5 cellular contexts compared by ENCODE assay signal in the genomic region with DNA sequence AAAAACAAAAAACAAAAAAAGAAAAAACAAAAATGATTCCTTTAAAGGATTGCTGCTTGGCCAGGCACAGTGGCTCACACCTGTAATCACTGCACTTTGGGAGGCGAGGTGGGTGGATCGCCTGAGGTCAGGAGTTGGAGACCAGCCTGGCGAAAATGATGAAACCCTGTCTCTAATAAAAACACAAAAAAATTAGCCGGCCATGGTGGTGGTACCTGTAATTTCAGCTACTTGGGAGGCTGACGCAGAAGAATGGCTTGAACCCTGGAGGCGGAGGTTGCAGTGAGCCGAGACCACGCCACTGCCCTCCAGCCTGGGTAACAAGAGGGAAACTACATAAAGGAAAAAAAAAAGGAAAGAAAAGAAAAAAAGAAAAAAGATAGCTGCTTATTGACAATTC.
DNase-seq lines count a peak whose midpoint lies in the region; TF ChIP-seq lines count a peak whose summit lies in the region.
"Not testable (repeated sequence)": the region's sequence is repeated elsewhere in the genome, so short reads cannot be mapped to it uniquely, and the experiment has no call there.

No MANE protein-coding gene starts in this region.

- not testable (repeated sequence) for H3K27me3 ChIP-seq in esophagus muscularis mucosa; spleen (replicated peaks in 1 of 7); vagina

- peaks cover 70% of the 10 kb centered on the region for H3K9me3 Mint-ChIP-seq in endothelial cell (ENCODE audit: unreplicated experiment)

- H3K36me3 ChIP-seq in esophagus muscularis mucosa, spleen, vagina: not testable (repeated sequence)

- H3K27ac Mint-ChIP-seq in endothelial cell (ENCODE audit: unreplicated experiment): peak overlapping the region; percentile 42

- peaks cover 32% of the 10 kb centered on the region for H3K27me3 Mint-ChIP-seq in endothelial cell (ENCODE audit: unreplicated experiment)

- intact Hi-C loops in esophagus muscularis mucosa (cut with DNase I); spleen (cut with DNase I; ENCODE audit: low total_unique reads); vagina (cut with DNase I): not testable (repeated sequence)

- peaks cover 27% of the 10 kb centered on the region for H3K36me3 Mint-ChIP-seq in endothelial cell (ENCODE audit: low read depth, unreplicated experiment)

- not testable (repeated sequence) for H3K4me3 Mint-ChIP-seq in endothelial cell (ENCODE audit: unreplicated experiment)

- not testable (repeated sequence) for DNase-seq in endothelial cell (ENCODE audit: low spot score)
- DNase-seq in esophagus muscularis mucosa (ENCODE audit: extremely low spot score): peak; percentile 87
- DNase-seq in spleen: peak; percentile 27
- peak; percentile 38 for DNase-seq in ureter (ENCODE audit: low spot score)
- DNase-seq in vagina (ENCODE audit: extremely low spot score in 2 of 2): peak; percentile 32 to 61

- H3K4me1 ChIP-seq in esophagus muscularis mucosa, spleen, vagina: not testable (repeated sequence)

- not testable (repeated sequence) for TF ChIP-seq POLR2A in esophagus muscularis mucosa (IDR thresholded peaks at IDR 0.05; ENCODE audit: low read depth); spleen (IDR thresholded peaks at IDR 0.05); vagina (IDR thresholded peaks at IDR 0.05)

- not testable (repeated sequence) for H3K4me3 ChIP-seq in esophagus muscularis mucosa, spleen, vagina

- TF ChIP-seq CTCF in endothelial cell (IDR thresholded peaks at IDR 0.05; ENCODE audit: unreplicated experiment); esophagus muscularis mucosa (IDR thresholded peaks at IDR 0.05); spleen (IDR thresholded peaks at IDR 0.05 in 8 of 11, conservative IDR thresholded peaks at IDR 0.05 in 3 of 11); vagina (IDR thresholded peaks at IDR 0.05): not testable (repeated sequence)

- H3K27ac ChIP-seq in esophagus muscularis mucosa (replicated peaks in 1 of 4); spleen; vagina: not testable (repeated sequence)

- H3K9me3 ChIP-seq in esophagus muscularis mucosa: peaks cover 0 to 46% (median 34%) of the 10 kb centered on the region in 4 donors
- H3K9me3 ChIP-seq in spleen: peaks cover 2 to 97% (median 77%) of the 10 kb centered on the region in 8 donors
- H3K9me3 ChIP-seq in vagina: not testable (repeated sequence)

- 82% methylated on average over 8 of the region's 8 CpGs for WGBS in esophagus muscularis mucosa
- 84 to 87% (median 85%) methylated on average over 8 of the region's 8 CpGs for WGBS in spleen, 5 donors

- H3K4me1 Mint-ChIP-seq in endothelial cell (ENCODE audit: unreplicated experiment): not testable (repeated sequence)

- TF ChIP-seq EP300 in esophagus muscularis mucosa (IDR thresholded peaks at IDR 0.05): not testable (repeated sequence)
